Comparison of ENCODE assay signal across 12 cellular contexts in the genomic region with DNA sequence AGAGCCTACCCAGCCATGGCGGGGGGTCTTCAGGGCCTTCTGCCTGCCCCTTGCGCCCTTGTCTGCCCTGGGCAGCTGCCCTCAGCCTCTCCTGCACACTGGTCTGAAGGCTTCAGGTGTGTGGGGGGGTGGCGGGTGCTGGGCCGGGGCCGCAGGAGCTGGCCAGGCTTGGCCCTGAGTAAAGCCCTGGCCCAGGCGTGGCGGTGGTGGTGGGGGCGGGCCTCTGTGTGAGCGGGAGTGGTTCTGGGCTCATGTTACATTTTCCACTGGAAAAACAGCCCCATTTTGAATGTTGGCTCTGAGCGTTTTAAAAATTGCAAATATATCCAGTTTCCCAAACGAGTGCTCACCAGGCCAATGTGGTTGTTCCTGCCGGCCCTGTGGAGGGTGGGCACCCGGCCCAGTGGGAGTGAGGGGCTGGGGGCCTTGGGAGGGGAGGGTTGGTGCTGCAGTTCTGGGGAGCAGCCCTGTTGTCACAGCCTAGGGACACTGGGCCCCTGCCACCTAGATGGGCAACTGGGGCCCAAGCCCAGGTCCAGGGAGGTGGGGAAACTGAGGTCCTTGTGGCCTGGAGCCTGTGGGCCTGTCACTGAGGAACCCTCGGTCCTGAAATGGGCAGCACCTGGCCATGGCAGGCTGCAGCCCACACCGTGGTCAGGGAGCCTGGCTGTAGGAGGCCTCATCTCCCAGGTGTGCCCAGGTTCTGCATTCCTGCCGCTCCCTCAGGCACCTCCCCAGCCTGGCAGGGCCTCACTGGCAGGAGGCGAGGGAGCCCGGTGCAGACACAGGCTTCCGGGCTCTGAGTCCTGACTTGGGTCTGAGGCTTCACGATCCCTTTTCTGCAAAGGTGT. TPM values are rescaled to one million over a fixed set of nuclear protein-coding genes. Genes with fewer than 3 reads are reported as not detected.
DNase-seq lines count a peak whose midpoint lies in the region; ATAC-seq and TF ChIP-seq lines count a peak whose summit lies in the region.
"Had no signal": no experiment of that assay in that cellular context is flagged by ENCODE, and none has a peak within 500 bp of the region (broad histone marks: within the 10 kb centered on the region; RNA-seq: fewer than 3 reads in every experiment).

No MANE protein-coding gene starts in this region.

- H3K4me3 ChIP-seq in astrocyte of the cerebellum (ENCODE audit: low read depth, low read length) (no peak overlapping the region), iPS-15b (ENCODE audit: low read depth, low read length) (peak overlapping the region; percentile 2), suprapubic skin (no peak overlapping the region)

- H3K4me3 Mint-ChIP-seq in activated CD4-positive, alpha-beta T cell treated with anti-CD3 and anti-CD28 coated beads, Interleukin-2, amount 10 ng/mL, durations not matched to agents 7 days and 5 days: no peak overlapping the region
- no peak overlapping the region for H3K4me3 Mint-ChIP-seq in activated T-cell treated with anti-CD3 and anti-CD28 coated beads, Interleukin-2, amount 50 U/mL, for 4 hours
- H3K4me3 Mint-ChIP-seq: activated CD8-positive, alpha-beta T cell treated with anti-CD3 and anti-CD28 coated beads, Interleukin-2, amount 10 ng/mL, durations not matched to agents 7 days and 5 days had no signal

- H3K4me1 Mint-ChIP-seq in activated CD4-positive, alpha-beta T cell treated with anti-CD3 and anti-CD28 coated beads, Interleukin-2, amount 10 ng/mL, durations not matched to agents 7 days and 5 days: no peaks in the 10 kb centered on the region
- peaks cover 6% of the 10 kb centered on the region for H3K4me1 Mint-ChIP-seq in activated T-cell treated with anti-CD3 and anti-CD28 coated beads, Interleukin-2, amount 50 U/mL, for 4 hours (ENCODE audit: low read depth)

- CTCF ChIA-PET in activated CD4-positive, alpha-beta T cell treated with anti-CD3 and anti-CD28 coated beads, Interleukin-2, amount 10 ng/mL, durations not matched to agents 7 days and 5 days (lab: Charles Lee): no interaction called here

- in situ Hi-C loops in astrocyte of the cerebellum (cut with HindIII; ENCODE audit: low sequenced_read_pairs): no loop called here

- 0% methylated on average over 2 of the region's 20 CpGs for WGBS in suprapubic skin

- TF ChIP-seq CTCF in astrocyte of the cerebellum (IDR thresholded peaks at IDR 0.05; ENCODE audit: low read depth, low read length, missing control alignments) (no peak), suprapubic skin (IDR thresholded peaks at IDR 0.05) (no peak)

- no peak overlapping the region for H3K27ac Mint-ChIP-seq in activated CD4-positive, alpha-beta T cell treated with anti-CD3 and anti-CD28 coated beads, Interleukin-2, amount 10 ng/mL, durations not matched to agents 7 days and 5 days
- H3K27ac Mint-ChIP-seq: activated CD8-positive, alpha-beta T cell treated with anti-CD3 and anti-CD28 coated beads, Interleukin-2, amount 10 ng/mL, durations not matched to agents 7 days and 5 days had no signal

- H3K27me3 ChIP-seq in iPS-15b (ENCODE audit: control insufficient read depth, insufficient read depth, low read length) (peaks cover 4% of the 10 kb centered on the region), suprapubic skin (peaks cover 19% of the 10 kb centered on the region)

- H3K9ac ChIP-seq in iPS-15b (ENCODE audit: low read depth, low read length): no peak overlapping the region

- ATAC-seq in activated T-cell treated with anti-CD3 and anti-CD28 coated beads, Interleukin-2, amount 50 U/mL, for 4 hours: no peak
- ATAC-seq: activated CD8-positive, alpha-beta T cell treated with anti-CD3 and anti-CD28 coated beads, Interleukin-2, amount 10 ng/mL, durations not matched to agents 7 days and 5 days had no signal

- H3K4me1 ChIP-seq in iPS-15b (ENCODE audit: control insufficient read depth, insufficient read depth, low read length) (peaks cover 3% of the 10 kb centered on the region), suprapubic skin (peaks cover 70% of the 10 kb centered on the region)

- POLR2A ChIA-PET in activated CD4-positive, alpha-beta T cell treated with anti-CD3 and anti-CD28 coated beads, Interleukin-2, amount 10 ng/mL, durations not matched to agents 7 days and 5 days (lab: Charles Lee): no interaction called here

- no peak for TF ChIP-seq EP300 in suprapubic skin (IDR thresholded peaks at IDR 0.05)

- peak overlapping the region; percentile 58 for H3K27ac ChIP-seq in suprapubic skin

- H3K9me3 ChIP-seq in iPS-15b (ENCODE audit: control insufficient read depth, insufficient read depth, low read length) (no peaks in the 10 kb centered on the region), suprapubic skin (no peaks in the 10 kb centered on the region)

- H3K36me3 ChIP-seq in iPS-15b (ENCODE audit: control insufficient read depth, insufficient read depth, low read length) (no peaks in the 10 kb centered on the region), suprapubic skin (no peaks in the 10 kb centered on the region)

- DNase-seq in HK-2 (ENCODE audit: unreplicated experiment): peak; percentile 59
- DNase-seq in astrocyte of the cerebellum (ENCODE audit: low read depth): peak; percentile 34
- no peak for DNase-seq in suprapubic skin (ENCODE audit: low spot score in 2 of 2)
- no peak for DNase-seq in C1 segment of cervical spinal cord (lab: John Stamatoyannopoulos, UW)
- DNase-seq in NCI-H1694 (lab: John Stamatoyannopoulos, UW): no peak
- no peak for DNase-seq in activated CD4-positive, alpha-beta T cell treated with anti-CD3 and anti-CD28 coated beads, Interleukin-2, amount 10 ng/mL, durations not matched to agents 7 days and 5 days
- DNase-seq in activated T-cell treated with anti-CD3 and anti-CD28 coated beads, Interleukin-2, amount 50 U/mL, for 4 hours: no peak
- DNase-seq: activated CD8-positive, alpha-beta T cell treated with anti-CD3 and anti-CD28 coated beads, Interleukin-2, amount 10 ng/mL, durations not matched to agents 7 days and 5 days; GF-D8; NCI-H1048; stimulated activated CD4-positive, alpha-beta T cell treated with anti-CD3 and anti-CD28 coated beads, Interleukin-15, amount 100 ng/mL, for 24 hours had no signal

- no peaks in the 10 kb centered on the region for H3K27me3 Mint-ChIP-seq in activated CD4-positive, alpha-beta T cell treated with anti-CD3 and anti-CD28 coated beads, Interleukin-2, amount 10 ng/mL, durations not matched to agents 7 days and 5 days
- peaks cover 7% of the 10 kb centered on the region for H3K27me3 Mint-ChIP-seq in activated T-cell treated with anti-CD3 and anti-CD28 coated beads, Interleukin-2, amount 50 U/mL, for 4 hours (ENCODE audit: low read depth)

- H3K36me3 Mint-ChIP-seq in activated CD4-positive, alpha-beta T cell treated with anti-CD3 and anti-CD28 coated beads, Interleukin-2, amount 10 ng/mL, durations not matched to agents 7 days and 5 days (ENCODE audit: low read depth): no peaks in the 10 kb centered on the region
- no peaks in the 10 kb centered on the region for H3K36me3 Mint-ChIP-seq in activated T-cell treated with anti-CD3 and anti-CD28 coated beads, Interleukin-2, amount 50 U/mL, for 4 hours (ENCODE audit: insufficient read depth)

- TF ChIP-seq POLR2A in suprapubic skin (IDR thresholded peaks at IDR 0.05): no peak

- H3K9me3 Mint-ChIP-seq in activated CD4-positive, alpha-beta T cell treated with anti-CD3 and anti-CD28 coated beads, Interleukin-2, amount 10 ng/mL, durations not matched to agents 7 days and 5 days: no peaks in the 10 kb centered on the region
- H3K9me3 Mint-ChIP-seq in activated T-cell treated with anti-CD3 and anti-CD28 coated beads, Interleukin-2, amount 50 U/mL, for 4 hours: no peaks in the 10 kb centered on the region

RNA-seq across cellular contexts. Expression of gene FGFRL1, which starts 28.3 kb away (rescaled TPM):
- 10 to 100 TPM in 3 of 4 donors, 1 to 10 TPM in 1; 9.0 to 19.9 (median 12.0) TPM for total RNA-seq in suprapubic skin
- total RNA-seq in activated CD4-positive, alpha-beta T cell treated with anti-CD3 and anti-CD28 coated beads, Interleukin-2, amount 10 ng/mL, durations not matched to agents 7 days and 5 days: 10 to 100 TPM; 10.5 to 10.6 TPM
- 10 to 100 TPM; 20.4 to 29.6 (median 20.6) TPM for total RNA-seq in activated T-cell treated with anti-CD3 and anti-CD28 coated beads, Interleukin-2, amount 50 U/mL, for 4 hours

RNA-seq across cellular contexts. Expression of gene SLC26A1, which starts 46.5 kb away (rescaled TPM):
- total RNA-seq in suprapubic skin: under 1 TPM in 1 of 4 donors, not detected in 3; 0.30 TPM
- under 1 TPM; 0.17 to 0.48 TPM for total RNA-seq in activated CD4-positive, alpha-beta T cell treated with anti-CD3 and anti-CD28 coated beads, Interleukin-2, amount 10 ng/mL, durations not matched to agents 7 days and 5 days
- under 1 TPM in 1 of 3 donors, not detected in 2; 0.05 TPM for total RNA-seq in activated T-cell treated with anti-CD3 and anti-CD28 coated beads, Interleukin-2, amount 50 U/mL, for 4 hours

RNA-seq across cellular contexts. Expression of gene IDUA, which starts 52.9 kb away (rescaled TPM):
- total RNA-seq in suprapubic skin: 10 to 100 TPM; 11.0 to 33.1 (median 19.7) TPM
- 10 to 100 TPM; 35.0 to 43.3 TPM for total RNA-seq in activated CD4-positive, alpha-beta T cell treated with anti-CD3 and anti-CD28 coated beads, Interleukin-2, amount 10 ng/mL, durations not matched to agents 7 days and 5 days
- total RNA-seq in activated T-cell treated with anti-CD3 and anti-CD28 coated beads, Interleukin-2, amount 50 U/mL, for 4 hours: 10 to 100 TPM; 13.5 to 18.3 (median 14.4) TPM

Comparison
In these comparisons a context has a peak if more than half of its experiments do, and no peak if none do; other contexts are left out.
1. DNase-seq: peak in HK-2 (single experiment) and astrocyte of the cerebellum (single experiment); none in suprapubic skin (0 of 2), C1 segment of cervical spinal cord (0 of 14), NCI-H1694 (single experiment), activated CD4-positive, alpha-beta T cell treated with anti-CD3 and anti-CD28 coated beads, Interleukin-2, amount 10 ng/mL, durations not matched to agents 7 days and 5 days (single experiment) and activated T-cell treated with anti-CD3 and anti-CD28 coated beads, Interleukin-2, amount 50 U/mL, for 4 hours (single experiment).